Comparison of ENCODE assay signal across 9 cellular contexts in the genomic region with DNA sequence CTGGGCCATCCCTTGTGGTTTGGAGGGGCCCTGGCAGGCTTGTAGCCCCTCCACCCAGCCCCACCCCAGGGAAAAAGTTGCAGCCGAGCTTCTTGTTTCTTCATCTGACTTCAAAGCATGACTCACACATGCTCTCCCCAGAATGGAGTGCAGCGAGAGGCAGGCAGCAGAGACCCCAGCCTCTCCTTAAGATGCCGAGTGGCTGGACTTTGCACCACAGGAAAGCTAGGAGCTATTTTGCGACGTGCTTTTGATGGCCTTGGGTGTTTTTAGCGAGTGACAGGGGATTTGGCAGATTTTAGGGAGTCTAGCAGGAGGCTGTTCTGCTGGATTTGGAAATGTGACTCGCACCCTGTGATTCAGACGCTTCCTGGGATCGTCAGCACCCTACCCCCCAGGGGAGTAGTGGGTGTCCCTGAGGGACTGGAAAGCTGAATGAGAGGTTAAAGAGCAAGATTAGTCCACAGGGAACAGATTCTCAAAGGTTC. TPM values are rescaled to one million over a fixed set of nuclear protein-coding genes. Genes with fewer than 3 reads are reported as not detected.
DNase-seq lines count a peak whose midpoint lies in the region; ATAC-seq, FAIRE-seq and TF ChIP-seq lines count a peak whose summit lies in the region.
"Had no signal": no experiment of that assay in that cellular context is flagged by ENCODE, and none has a peak within 500 bp of the region (broad histone marks: within the 10 kb centered on the region; RNA-seq: fewer than 3 reads in every experiment).

No MANE protein-coding gene starts in this region.

- H3K27me3 Mint-ChIP-seq in GM23338 (ENCODE audit: insufficient read depth, low read depth, poor library complexity): peaks cover 13% of the 10 kb centered on the region
- H3K27me3 Mint-ChIP-seq in activated T-cell treated with anti-CD3 and anti-CD28 coated beads, Interleukin-2, amount 50 U/mL, for 72 hours (ENCODE audit: low read depth): no peaks in the 10 kb centered on the region

- H4K20me1 ChIP-seq in GM23338 (replicated peaks; ENCODE audit: insufficient read depth): peaks cover 48% of the 10 kb centered on the region

- H3K36me3 ChIP-seq in GM23338 (ENCODE audit: insufficient read depth): no peaks in the 10 kb centered on the region; the same call in none of the 2 replicates
- H3K36me3 ChIP-seq in thyroid gland: peaks cover 8 to 10% of the 10 kb centered on the region in 2 donors

- TF ChIP-seq POLR2A in A549 (IDR thresholded peaks at IDR 0.05; ENCODE audit: low read length) (no peak), thyroid gland (IDR thresholded peaks at IDR 0.05) (no peak)

- H3K4me3 ChIP-seq in A549 (no peak overlapping the region), GM23338 (no peak overlapping the region), thyroid gland (replicated peaks in 1 of 3) (no peak overlapping the region)

- peaks cover 89% of the 10 kb centered on the region for H3K79me2 ChIP-seq in GM23338 (replicated peaks; ENCODE audit: insufficient read depth)

- CTCF ChIA-PET in A549 (lab: Yijun Ruan, JAX): no interaction called here

- no peaks in the 10 kb centered on the region for H3K9me2 ChIP-seq in GM23338 (ENCODE audit: insufficient read depth)

- H3K4me2 ChIP-seq in A549 (peak overlapping the region; percentile 77), GM23338 (no peak overlapping the region)

- H3K27me3 ChIP-seq in GM23338 (ENCODE audit: insufficient read depth): no peaks in the 10 kb centered on the region
- no peaks in the 10 kb centered on the region for H3K27me3 ChIP-seq in thyroid gland

- H3K4me3 Mint-ChIP-seq in GM23338: no peak overlapping the region; the same call in 2 of the 3 replicates
- H3K4me3 Mint-ChIP-seq in activated T-cell treated with anti-CD3 and anti-CD28 coated beads, Interleukin-2, amount 50 U/mL, for 72 hours: peak overlapping the region; percentile 44 to 72

- 15% methylated on average over 9 of the region's 9 CpGs for WGBS in A549 (ENCODE audit: missing lambda C conversion rate)
- 78 to 86% methylated on average over 9 of the region's 9 CpGs for WGBS in thyroid gland, 2 donors

- no peaks in the 10 kb centered on the region for H3F3A ChIP-seq in GM23338 (replicated peaks; ENCODE audit: low read depth)

- ATAC-seq in A549 (peak; percentile 55 to 56; a peak in 3 of 6 replicates), GM23338 (no peak)
- ATAC-seq in activated T-cell treated with anti-CD3 and anti-CD28 coated beads, Interleukin-2, amount 50 U/mL, for 72 hours (replicated peaks in 1 of 2): peak; percentile 20 to 52

- no peak for FAIRE-seq in A549 (lab: Jason Lieb, UNC)
- FAIRE-seq: D721Med had no signal

- no peak overlapping the region for H2AFZ ChIP-seq in GM23338

- no peaks in the 10 kb centered on the region for H3K9me3 ChIP-seq in A549
- no peaks in the 10 kb centered on the region for H3K9me3 ChIP-seq in thyroid gland

- H3K4me1 Mint-ChIP-seq in GM23338: peaks cover 74% of the 10 kb centered on the region
- peaks cover 72% of the 10 kb centered on the region for H3K4me1 Mint-ChIP-seq in activated T-cell treated with anti-CD3 and anti-CD28 coated beads, Interleukin-2, amount 50 U/mL, for 72 hours (ENCODE audit: low read depth)

- intact Hi-C loops in thyroid gland (cut with DNase I): no loop called here

- H3K36me3 Mint-ChIP-seq in GM23338 (ENCODE audit: low read depth): peaks cover 10% of the 10 kb centered on the region
- no peaks in the 10 kb centered on the region for H3K36me3 Mint-ChIP-seq in activated T-cell treated with anti-CD3 and anti-CD28 coated beads, Interleukin-2, amount 50 U/mL, for 72 hours (ENCODE audit: insufficient read depth in 2 of 2)

- TF ChIP-seq EP300 in A549 (IDR thresholded peaks at IDR 0.05): no peak

- H3K27ac ChIP-seq in A549: peak overlapping the region; percentile 57 to 86
- no peak overlapping the region for H3K27ac ChIP-seq in GM23338 (ENCODE audit: low read depth)
- H3K27ac ChIP-seq in thyroid gland: no peak overlapping the region

- no peaks in the 10 kb centered on the region for H3K9me3 Mint-ChIP-seq in GM23338
- no peaks in the 10 kb centered on the region for H3K9me3 Mint-ChIP-seq in activated T-cell treated with anti-CD3 and anti-CD28 coated beads, Interleukin-2, amount 50 U/mL, for 72 hours

- POLR2A ChIA-PET in A549 (lab: Yijun Ruan, JAX): no interaction called here

- H3K27ac Mint-ChIP-seq in GM23338: peak overlapping the region; percentile 51
- peak overlapping the region; percentile 20 for H3K27ac Mint-ChIP-seq in activated T-cell treated with anti-CD3 and anti-CD28 coated beads, Interleukin-2, amount 50 U/mL, for 72 hours

- H3K4me1 ChIP-seq in A549 (peaks cover 34% of the 10 kb centered on the region), GM23338 (ENCODE audit: insufficient read depth) (peaks cover 44% of the 10 kb centered on the region), thyroid gland (peaks cover 23 to 48% of the 10 kb centered on the region in 2 donors)

- no peak for TF ChIP-seq RAD21 in A549 (conservative IDR thresholded peaks at IDR 0.05 in 1 of 2, IDR thresholded peaks at IDR 0.05 in 1 of 2)

- TF ChIP-seq CTCF in A549 (IDR thresholded peaks at IDR 0.05): no peak
- TF ChIP-seq CTCF in GM23338 (conservative IDR thresholded peaks at IDR 0.05; ENCODE audit: low read depth in 2 of 2): no peak
- TF ChIP-seq CTCF in thyroid gland (IDR thresholded peaks at IDR 0.05): no peak

- DNase-seq in A549 (ENCODE audit: low read depth in 1 of 2, low spot score in 1 of 2) (no peak), GM23338 (ENCODE audit: low spot score) (no peak), hepatic stellate cell (ENCODE audit: low spot score) (peak; percentile 74), dermis blood vessel endothelial cell (no peak), DMS79 treated with DMSO at 0.1 percent for 48 hours (lab: John Stamatoyannopoulos, UW) (no peak), activated gamma-delta T cell treated with Interleukin-2 at 50 U/mL for 16 hours (no peak), thyroid gland (no peak)
- DNase-seq in activated T-cell treated with anti-CD3 and anti-CD28 coated beads, Interleukin-2, amount 50 U/mL, for 72 hours: peak in 1 of 2 donors; percentile 43

TF ChIP-seq in A549, 52 proteins besides CTCF, POLR2A, EP300 and RAD21 (continues in another document):
- TF ChIP-seq, protein P1, sequence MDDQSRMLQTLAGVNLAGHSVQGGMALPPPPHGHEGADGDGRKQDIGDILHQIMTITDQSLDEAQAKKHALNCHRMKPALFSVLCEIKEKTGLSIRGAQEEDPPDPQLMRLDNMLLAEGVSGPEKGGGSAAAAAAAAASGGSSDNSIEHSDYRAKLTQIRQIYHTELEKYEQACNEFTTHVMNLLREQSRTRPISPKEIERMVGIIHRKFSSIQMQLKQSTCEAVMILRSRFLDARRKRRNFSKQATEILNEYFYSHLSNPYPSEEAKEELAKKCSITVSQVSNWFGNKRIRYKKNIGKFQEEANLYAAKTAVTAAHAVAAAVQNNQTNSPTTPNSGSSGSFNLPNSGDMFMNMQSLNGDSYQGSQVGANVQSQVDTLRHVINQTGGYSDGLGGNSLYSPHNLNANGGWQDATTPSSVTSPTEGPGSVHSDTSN (IDR thresholded peaks at IDR 0.05): no peak

TF ChIP-seq in GM23338, 12 proteins besides CTCF, POLR2A, EP300 and RAD21 (continues in another document):
- TF ChIP-seq STAT1 (IDR thresholded peaks at IDR 0.05; ENCODE audit: unreplicated experiment) (no peak), JUNB (IDR thresholded peaks at IDR 0.05; ENCODE audit: unreplicated experiment) (no peak), NANOG (IDR thresholded peaks at IDR 0.05; ENCODE audit: borderline replicate concordance) (no peak)

RNA-seq across cellular contexts. Expression of gene BAHD1, which starts 14.2 kb away (rescaled TPM):
- polyA plus RNA-seq in A549 (2011; rRNA removed): 2.3 and 2.8 TPM in 2 replicates
- polyA plus RNA-seq in A549 (2012; cell fraction: cytosol; rRNA removed): 3.7 and 4.5 TPM in 2 replicates
- polyA plus RNA-seq in A549 (2012; cell fraction: nucleus; rRNA removed): 10.4 and 10.7 TPM in 2 replicates
- polyA plus RNA-seq in A549 (2017; fragmentation: RNase III; extraction: RNeasy Plus Mini Kit Qiagen cat#74134 plus additional on column Dnase treatment): 10.1 to 11.1 TPM (median 10.9 TPM) in 3 replicates
- polyA minus RNA-seq in A549 (2011; rRNA and poly(A)+ RNA removed): 2.7 and 3.5 TPM in 2 replicates
- 32.4 and 40.1 TPM in 2 replicates for total RNA-seq in GM23338 (2014; rRNA removed; shearing (Covaris generic))
- polyA plus RNA-seq in GM23338 (2016; fragmentation: Nextera tagmentation; extraction: Ambion mirVana): 11.2 and 11.6 TPM in 2 replicates
- total RNA-seq in activated T-cell treated with anti-CD3 and anti-CD28 coated beads, Interleukin-2, amount 50 U/mL, for 72 hours: 10 to 100 TPM; 20.8 to 21.9 TPM
- 9.5 and 12.0 TPM in 2 replicates for total RNA-seq in dermis blood vessel endothelial cell
- total RNA-seq in thyroid gland: 10 to 100 TPM; 20.0 to 50.4 (median 35.1) TPM

RNA-seq across cellular contexts. Expression of gene CHST14, which starts 15.8 kb away (rescaled TPM):
- 8.6 and 9.8 TPM in 2 replicates for polyA plus RNA-seq in A549 (2011; rRNA removed)
- 9.0 and 11.9 TPM in 2 replicates for polyA plus RNA-seq in A549 (2012; cell fraction: cytosol; rRNA removed)
- polyA plus RNA-seq in A549 (2012; cell fraction: nucleus; rRNA removed): 12.5 and 13.2 TPM in 2 replicates
- 8.7 to 11.0 TPM (median 10.8 TPM) in 3 replicates for polyA plus RNA-seq in A549 (2017; fragmentation: RNase III; extraction: RNeasy Plus Mini Kit Qiagen cat#74134 plus additional on column Dnase treatment)
- polyA minus RNA-seq in A549 (2011; rRNA and poly(A)+ RNA removed): 9.0 and 9.4 TPM in 2 replicates
- total RNA-seq in GM23338 (2014; rRNA removed; shearing (Covaris generic)): 15.6 and 17.9 TPM in 2 replicates
- 8.4 and 10.0 TPM in 2 replicates for polyA plus RNA-seq in GM23338 (2016; fragmentation: Nextera tagmentation; extraction: Ambion mirVana)
- 1 to 10 TPM; 9.5 to 9.7 TPM for total RNA-seq in activated T-cell treated with anti-CD3 and anti-CD28 coated beads, Interleukin-2, amount 50 U/mL, for 72 hours
- total RNA-seq in dermis blood vessel endothelial cell: 11.7 and 19.7 TPM in 2 replicates
- 10 to 100 TPM; 15.7 to 22.6 (median 20.1) TPM for total RNA-seq in thyroid gland

RNA-seq across cellular contexts. Expression of gene IVD, which starts 49.4 kb away (rescaled TPM):
- polyA plus RNA-seq in A549 (2011; rRNA removed): 10.2 and 14.8 TPM in 2 replicates
- 12.3 and 16.3 TPM in 2 replicates for polyA plus RNA-seq in A549 (2012; cell fraction: cytosol; rRNA removed)
- polyA plus RNA-seq in A549 (2012; cell fraction: nucleus; rRNA removed): 20.3 and 20.5 TPM in 2 replicates
- polyA plus RNA-seq in A549 (2017; fragmentation: RNase III; extraction: RNeasy Plus Mini Kit Qiagen cat#74134 plus additional on column Dnase treatment): 12.4 to 13.0 TPM (median 12.6 TPM) in 3 replicates
- 12.5 and 13.2 TPM in 2 replicates for polyA minus RNA-seq in A549 (2011; rRNA and poly(A)+ RNA removed)
- total RNA-seq in GM23338 (2014; rRNA removed; shearing (Covaris generic)): 64.0 and 75.4 TPM in 2 replicates
- polyA plus RNA-seq in GM23338 (2016; fragmentation: Nextera tagmentation; extraction: Ambion mirVana): 53.5 and 54.1 TPM in 2 replicates
- 10 to 100 TPM; 61.2 to 75.5 TPM for total RNA-seq in activated T-cell treated with anti-CD3 and anti-CD28 coated beads, Interleukin-2, amount 50 U/mL, for 72 hours
- 45.4 and 64.5 TPM in 2 replicates for total RNA-seq in dermis blood vessel endothelial cell
- total RNA-seq in thyroid gland: 100 to 1,000 TPM; 393 to 723 (median 539) TPM

Comparison
In these comparisons a context has a peak if more than half of its experiments do, and no peak if none do; other contexts are left out.
1. H3K27ac ChIP-seq: peak in A549 (2 of 2); none in GM23338 (single experiment) and thyroid gland (0 of 3).